1 cellular context compared by ENCODE assay signal in the genomic region with DNA sequence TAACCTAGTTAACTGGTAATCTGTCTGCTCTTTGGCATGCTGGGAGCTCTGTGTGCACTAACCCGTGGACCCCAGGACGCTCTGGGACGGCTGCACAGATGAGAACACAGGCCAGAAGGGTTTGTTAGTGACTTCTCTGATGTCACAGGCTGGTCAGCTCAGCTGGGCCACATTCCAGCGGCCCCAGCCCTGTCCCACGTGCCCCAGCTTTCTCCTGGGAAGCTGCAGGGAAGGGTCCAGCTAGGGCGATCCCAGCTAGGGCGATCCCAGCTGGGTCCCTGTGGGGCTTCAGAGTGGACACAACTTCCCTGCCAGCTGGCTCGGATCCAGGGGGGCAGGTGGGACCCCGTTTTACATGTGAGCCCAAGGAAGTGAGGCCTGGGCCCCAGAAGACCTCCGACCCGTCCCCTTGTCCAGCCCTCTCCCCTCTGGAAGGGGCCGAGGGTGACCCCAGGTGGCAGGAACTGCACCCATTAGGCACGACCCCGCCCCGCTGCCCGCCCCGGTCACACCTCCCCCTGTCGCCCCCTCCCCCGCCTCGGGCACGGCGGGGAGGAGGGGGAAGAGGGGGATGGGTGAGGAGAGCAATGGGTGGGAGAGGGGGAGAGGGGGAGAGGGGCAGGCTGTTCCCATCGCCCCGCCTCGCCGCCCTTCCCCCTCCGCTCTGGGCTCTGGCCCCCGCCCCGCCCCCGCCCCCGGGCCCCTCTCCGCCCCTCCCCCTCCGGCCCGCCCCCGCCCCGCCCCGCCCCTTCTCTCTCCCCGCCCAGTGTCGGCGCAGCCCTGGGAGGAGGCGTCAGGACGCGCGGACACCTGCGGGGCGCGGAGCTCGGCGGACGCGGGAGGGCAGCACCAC.
A peak's percentile ranks its signal among the peaks of the same experiment; 100 is the strongest.
TF ChIP-seq lines count a peak whose summit lies in the region.

No MANE protein-coding gene starts in this region.

TF ChIP-seq in HepG2, 621 proteins besides CTCF, POLR2A, EP300 and RAD21 (continued from another document and continues in another):
- TF ChIP-seq, protein P1, sequence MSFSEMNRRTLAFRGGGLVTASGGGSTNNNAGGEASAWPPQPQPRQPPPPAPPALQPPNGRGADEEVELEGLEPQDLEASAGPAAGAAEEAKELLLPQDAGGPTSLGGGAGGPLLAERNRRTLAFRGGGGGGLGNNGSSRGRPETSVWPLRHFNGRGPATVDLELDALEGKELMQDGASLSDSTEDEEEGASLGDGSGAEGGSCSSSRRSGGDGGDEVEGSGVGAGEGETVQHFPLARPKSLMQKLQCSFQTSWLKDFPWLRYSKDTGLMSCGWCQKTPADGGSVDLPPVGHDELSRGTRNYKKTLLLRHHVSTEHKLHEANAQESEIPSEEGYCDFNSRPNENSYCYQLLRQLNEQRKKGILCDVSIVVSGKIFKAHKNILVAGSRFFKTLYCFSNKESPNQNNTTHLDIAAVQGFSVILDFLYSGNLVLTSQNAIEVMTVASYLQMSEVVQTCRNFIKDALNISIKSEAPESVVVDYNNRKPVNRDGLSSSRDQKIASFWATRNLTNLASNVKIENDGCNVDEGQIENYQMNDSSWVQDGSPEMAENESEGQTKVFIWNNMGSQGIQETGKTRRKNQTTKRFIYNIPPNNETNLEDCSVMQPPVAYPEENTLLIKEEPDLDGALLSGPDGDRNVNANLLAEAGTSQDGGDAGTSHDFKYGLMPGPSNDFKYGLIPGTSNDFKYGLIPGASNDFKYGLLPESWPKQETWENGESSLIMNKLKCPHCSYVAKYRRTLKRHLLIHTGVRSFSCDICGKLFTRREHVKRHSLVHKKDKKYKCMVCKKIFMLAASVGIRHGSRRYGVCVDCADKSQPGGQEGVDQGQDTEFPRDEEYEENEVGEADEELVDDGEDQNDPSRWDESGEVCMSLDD (CRISPR knock-in tag; IDR thresholded peaks at IDR 0.05; ENCODE audit: borderline replicate concordance), result peak; percentile 82; the same call in 1 of the 2 replicates
- TF ChIP-seq SUZ12 (IDR thresholded peaks at IDR 0.05; ENCODE audit: low read depth, low read length) (no peak), HOXA3 (CRISPR knock-in tag; IDR thresholded peaks at IDR 0.05) (peak; percentile 82), ZNF75D (CRISPR knock-in tag; IDR thresholded peaks at IDR 0.05; ENCODE audit: borderline replicate concordance) (no peak), ZBTB7B (CRISPR knock-in tag; IDR thresholded peaks at IDR 0.05) (peak; percentile 68), ZNF569 (CRISPR knock-in tag; IDR thresholded peaks at IDR 0.05; ENCODE audit: borderline replicate concordance) (no peak), ZNF550 (CRISPR knock-in tag; IDR thresholded peaks at IDR 0.05; ENCODE audit: borderline replicate concordance) (no peak), SIX4 (CRISPR knock-in tag; IDR thresholded peaks at IDR 0.05) (no peak), ZKSCAN8 (CRISPR knock-in tag; IDR thresholded peaks at IDR 0.05; ENCODE audit: borderline replicate concordance) (no peak), ZFP1 (CRISPR knock-in tag; IDR thresholded peaks at IDR 0.05) (no peak), THAP11 (CRISPR knock-in tag; IDR thresholded peaks at IDR 0.05) (no peak), JUN (CRISPR knock-in tag; IDR thresholded peaks at IDR 0.05) (no peak), ZNF781 (CRISPR knock-in tag; IDR thresholded peaks at IDR 0.05; ENCODE audit: borderline replicate concordance, not compliant biosample characterization) (no peak), POLR2AphosphoS5 (IDR thresholded peaks at IDR 0.05; ENCODE audit: low read depth, low read length) (peak; percentile 46; the same call in 1 of the 2 replicates), NR3C1 (CRISPR knock-in tag; IDR thresholded peaks at IDR 0.05) (no peak), SPEN (CRISPR knock-in tag; IDR thresholded peaks at IDR 0.05; ENCODE audit: low read depth) (no peak), NFRKB (IDR thresholded peaks at IDR 0.05) (no peak), DMAP1 (CRISPR knock-in tag; IDR thresholded peaks at IDR 0.05) (no peak; the same call in 1 of the 2 replicates), ZNF234 (CRISPR knock-in tag; conservative IDR thresholded peaks at IDR 0.05) (no peak), PRPF4 (IDR thresholded peaks at IDR 0.05; ENCODE audit: low read depth, low read length, poor library complexity, severe bottlenecking) (no peak), SP1 (IDR thresholded peaks at IDR 0.05) (no peak), SP1 (CRISPR knock-in tag; IDR thresholded peaks at IDR 0.05) (no peak; the same call in 1 of the 2 replicates), EHMT2 (IDR thresholded peaks at IDR 0.05; ENCODE audit: borderline replicate concordance, low read depth, low read length) (no peak), AKAP8 (CRISPR knock-in tag; IDR thresholded peaks at IDR 0.05) (no peak), CCAR2 (optimal IDR thresholded peaks at IDR 0.05; ENCODE audit: low read depth, low read length) (no peak), TEAD2 (CRISPR knock-in tag; IDR thresholded peaks at IDR 0.05) (no peak), PHF20 (CRISPR knock-in tag; IDR thresholded peaks at IDR 0.05) (no peak), ZSCAN21 (CRISPR knock-in tag; IDR thresholded peaks at IDR 0.05; ENCODE audit: borderline replicate concordance) (no peak), ZNF749 (CRISPR knock-in tag; IDR thresholded peaks at IDR 0.05; ENCODE audit: borderline replicate concordance) (no peak), CEBPG (CRISPR knock-in tag; IDR thresholded peaks at IDR 0.05) (no peak; the same call in 1 of the 2 replicates), MTA3 (CRISPR knock-in tag; IDR thresholded peaks at IDR 0.05) (no peak), HIVEP1 (CRISPR knock-in tag; IDR thresholded peaks at IDR 0.05) (peak; percentile 93), NFATC3 (CRISPR knock-in tag; IDR thresholded peaks at IDR 0.05) (no peak), ARNTL (CRISPR knock-in tag; IDR thresholded peaks at IDR 0.05) (no peak), ONECUT2 (CRISPR knock-in tag; IDR thresholded peaks at IDR 0.05) (no peak), PHB2 (IDR thresholded peaks at IDR 0.05; ENCODE audit: partially characterized antibody) (no peak), ZNF644 (CRISPR knock-in tag; IDR thresholded peaks at IDR 0.05; ENCODE audit: low read depth) (no peak)
- TF ChIP-seq, protein P2, sequence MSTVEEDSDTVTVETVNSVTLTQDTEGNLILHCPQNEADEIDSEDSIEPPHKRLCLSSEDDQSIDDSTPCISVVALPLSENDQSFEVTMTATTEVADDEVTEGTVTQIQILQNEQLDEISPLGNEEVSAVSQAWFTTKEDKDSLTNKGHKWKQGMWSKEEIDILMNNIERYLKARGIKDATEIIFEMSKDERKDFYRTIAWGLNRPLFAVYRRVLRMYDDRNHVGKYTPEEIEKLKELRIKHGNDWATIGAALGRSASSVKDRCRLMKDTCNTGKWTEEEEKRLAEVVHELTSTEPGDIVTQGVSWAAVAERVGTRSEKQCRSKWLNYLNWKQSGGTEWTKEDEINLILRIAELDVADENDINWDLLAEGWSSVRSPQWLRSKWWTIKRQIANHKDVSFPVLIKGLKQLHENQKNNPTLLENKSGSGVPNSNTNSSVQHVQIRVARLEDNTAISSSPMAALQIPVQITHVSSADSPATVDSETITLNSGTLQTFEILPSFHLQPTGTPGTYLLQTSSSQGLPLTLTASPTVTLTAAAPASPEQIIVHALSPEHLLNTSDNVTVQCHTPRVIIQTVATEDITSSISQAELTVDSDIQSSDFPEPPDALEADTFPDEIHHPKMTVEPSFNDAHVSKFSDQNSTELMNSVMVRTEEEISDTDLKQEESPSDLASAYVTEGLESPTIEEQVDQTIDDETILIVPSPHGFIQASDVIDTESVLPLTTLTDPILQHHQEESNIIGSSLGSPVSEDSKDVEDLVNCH (CRISPR knock-in tag; IDR thresholded peaks at IDR 0.05), result no peak
- TF ChIP-seq, protein P3, sequence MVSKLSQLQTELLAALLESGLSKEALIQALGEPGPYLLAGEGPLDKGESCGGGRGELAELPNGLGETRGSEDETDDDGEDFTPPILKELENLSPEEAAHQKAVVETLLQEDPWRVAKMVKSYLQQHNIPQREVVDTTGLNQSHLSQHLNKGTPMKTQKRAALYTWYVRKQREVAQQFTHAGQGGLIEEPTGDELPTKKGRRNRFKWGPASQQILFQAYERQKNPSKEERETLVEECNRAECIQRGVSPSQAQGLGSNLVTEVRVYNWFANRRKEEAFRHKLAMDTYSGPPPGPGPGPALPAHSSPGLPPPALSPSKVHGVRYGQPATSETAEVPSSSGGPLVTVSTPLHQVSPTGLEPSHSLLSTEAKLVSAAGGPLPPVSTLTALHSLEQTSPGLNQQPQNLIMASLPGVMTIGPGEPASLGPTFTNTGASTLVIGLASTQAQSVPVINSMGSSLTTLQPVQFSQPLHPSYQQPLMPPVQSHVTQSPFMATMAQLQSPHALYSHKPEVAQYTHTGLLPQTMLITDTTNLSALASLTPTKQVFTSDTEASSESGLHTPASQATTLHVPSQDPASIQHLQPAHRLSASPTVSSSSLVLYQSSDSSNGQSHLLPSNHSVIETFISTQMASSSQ (IDR thresholded peaks at IDR 0.05; ENCODE audit: low read depth), result no peak; the same call in 1 of the 2 replicates
- TF ChIP-seq, protein P3 (CRISPR knock-in tag; IDR thresholded peaks at IDR 0.05; ENCODE audit: borderline replicate concordance), result no peak
- TF ChIP-seq, protein P4, sequence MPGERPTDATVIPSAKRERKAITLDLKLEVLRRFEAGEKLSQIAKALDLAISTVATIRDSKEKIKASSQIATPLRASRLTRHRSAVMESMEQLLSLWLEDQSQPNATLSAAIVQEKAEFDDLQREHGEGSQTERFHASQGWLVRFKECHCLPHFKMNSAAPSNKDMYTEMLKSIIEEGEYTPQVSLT (CRISPR knock-in tag; IDR thresholded peaks at IDR 0.05; ENCODE audit: borderline replicate concordance, low read depth), result no peak
- TF ChIP-seq, protein P5, sequence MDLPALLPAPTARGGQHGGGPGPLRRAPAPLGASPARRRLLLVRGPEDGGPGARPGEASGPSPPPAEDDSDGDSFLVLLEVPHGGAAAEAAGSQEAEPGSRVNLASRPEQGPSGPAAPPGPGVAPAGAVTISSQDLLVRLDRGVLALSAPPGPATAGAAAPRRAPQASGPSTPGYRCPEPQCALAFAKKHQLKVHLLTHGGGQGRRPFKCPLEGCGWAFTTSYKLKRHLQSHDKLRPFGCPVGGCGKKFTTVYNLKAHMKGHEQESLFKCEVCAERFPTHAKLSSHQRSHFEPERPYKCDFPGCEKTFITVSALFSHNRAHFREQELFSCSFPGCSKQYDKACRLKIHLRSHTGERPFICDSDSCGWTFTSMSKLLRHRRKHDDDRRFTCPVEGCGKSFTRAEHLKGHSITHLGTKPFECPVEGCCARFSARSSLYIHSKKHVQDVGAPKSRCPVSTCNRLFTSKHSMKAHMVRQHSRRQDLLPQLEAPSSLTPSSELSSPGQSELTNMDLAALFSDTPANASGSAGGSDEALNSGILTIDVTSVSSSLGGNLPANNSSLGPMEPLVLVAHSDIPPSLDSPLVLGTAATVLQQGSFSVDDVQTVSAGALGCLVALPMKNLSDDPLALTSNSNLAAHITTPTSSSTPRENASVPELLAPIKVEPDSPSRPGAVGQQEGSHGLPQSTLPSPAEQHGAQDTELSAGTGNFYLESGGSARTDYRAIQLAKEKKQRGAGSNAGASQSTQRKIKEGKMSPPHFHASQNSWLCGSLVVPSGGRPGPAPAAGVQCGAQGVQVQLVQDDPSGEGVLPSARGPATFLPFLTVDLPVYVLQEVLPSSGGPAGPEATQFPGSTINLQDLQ (CRISPR knock-in tag; IDR thresholded peaks at IDR 0.05), result no peak
- TF ChIP-seq, protein P6, sequence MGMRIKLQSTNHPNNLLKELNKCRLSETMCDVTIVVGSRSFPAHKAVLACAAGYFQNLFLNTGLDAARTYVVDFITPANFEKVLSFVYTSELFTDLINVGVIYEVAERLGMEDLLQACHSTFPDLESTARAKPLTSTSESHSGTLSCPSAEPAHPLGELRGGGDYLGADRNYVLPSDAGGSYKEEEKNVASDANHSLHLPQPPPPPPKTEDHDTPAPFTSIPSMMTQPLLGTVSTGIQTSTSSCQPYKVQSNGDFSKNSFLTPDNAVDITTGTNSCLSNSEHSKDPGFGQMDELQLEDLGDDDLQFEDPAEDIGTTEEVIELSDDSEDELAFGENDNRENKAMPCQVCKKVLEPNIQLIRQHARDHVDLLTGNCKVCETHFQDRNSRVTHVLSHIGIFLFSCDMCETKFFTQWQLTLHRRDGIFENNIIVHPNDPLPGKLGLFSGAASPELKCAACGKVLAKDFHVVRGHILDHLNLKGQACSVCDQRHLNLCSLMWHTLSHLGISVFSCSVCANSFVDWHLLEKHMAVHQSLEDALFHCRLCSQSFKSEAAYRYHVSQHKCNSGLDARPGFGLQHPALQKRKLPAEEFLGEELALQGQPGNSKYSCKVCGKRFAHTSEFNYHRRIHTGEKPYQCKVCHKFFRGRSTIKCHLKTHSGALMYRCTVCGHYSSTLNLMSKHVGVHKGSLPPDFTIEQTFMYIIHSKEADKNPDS (CRISPR knock-in tag; IDR thresholded peaks at IDR 0.05), result no peak
- TF ChIP-seq, protein P7, sequence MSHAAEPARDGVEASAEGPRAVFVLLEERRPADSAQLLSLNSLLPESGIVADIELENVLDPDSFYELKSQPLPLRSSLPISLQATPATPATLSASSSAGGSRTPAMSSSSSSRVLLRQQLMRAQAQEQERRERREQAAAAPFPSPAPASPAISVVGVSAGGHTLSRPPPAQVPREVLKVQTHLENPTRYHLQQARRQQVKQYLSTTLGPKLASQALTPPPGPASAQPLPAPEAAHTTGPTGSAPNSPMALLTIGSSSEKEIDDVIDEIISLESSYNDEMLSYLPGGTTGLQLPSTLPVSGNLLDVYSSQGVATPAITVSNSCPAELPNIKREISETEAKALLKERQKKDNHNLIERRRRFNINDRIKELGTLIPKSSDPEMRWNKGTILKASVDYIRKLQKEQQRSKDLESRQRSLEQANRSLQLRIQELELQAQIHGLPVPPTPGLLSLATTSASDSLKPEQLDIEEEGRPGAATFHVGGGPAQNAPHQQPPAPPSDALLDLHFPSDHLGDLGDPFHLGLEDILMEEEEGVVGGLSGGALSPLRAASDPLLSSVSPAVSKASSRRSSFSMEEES (CRISPR knock-in tag; IDR thresholded peaks at IDR 0.05), result peak; percentile 45; the same call in 1 of the 2 replicates
- TF ChIP-seq, protein P8, sequence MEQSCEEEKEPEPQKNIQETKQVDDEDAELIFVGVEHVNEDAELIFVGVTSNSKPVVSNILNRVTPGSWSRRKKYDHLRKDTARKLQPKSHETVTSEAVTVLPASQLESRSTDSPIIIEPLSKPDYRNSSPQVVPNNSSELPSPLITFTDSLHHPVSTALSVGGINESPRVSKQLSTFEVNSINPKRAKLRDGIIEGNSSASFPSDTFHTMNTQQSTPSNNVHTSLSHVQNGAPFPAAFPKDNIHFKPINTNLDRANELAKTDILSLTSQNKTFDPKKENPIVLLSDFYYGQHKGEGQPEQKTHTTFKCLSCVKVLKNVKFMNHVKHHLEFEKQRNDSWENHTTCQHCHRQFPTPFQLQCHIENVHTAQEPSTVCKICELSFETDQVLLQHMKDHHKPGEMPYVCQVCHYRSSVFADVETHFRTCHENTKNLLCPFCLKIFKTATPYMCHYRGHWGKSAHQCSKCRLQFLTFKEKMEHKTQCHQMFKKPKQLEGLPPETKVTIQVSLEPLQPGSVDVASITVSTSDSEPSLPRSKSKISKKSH (CRISPR knock-in tag; IDR thresholded peaks at IDR 0.05; ENCODE audit: borderline replicate concordance), result peak; percentile 73; the same call in 1 of the 2 replicates
